ENCODE assay signal across 17 cellular contexts in genomic region chr2:86577817-86578456, GRCh38.
"Had no signal": no experiment of that assay in that cellular context is flagged by ENCODE, and none has a peak within 500 bp of the region (broad histone marks: within the 10 kb centered on the region; RNA-seq: fewer than 3 reads in every experiment).

No MANE protein-coding gene starts in this region.

- DNase-seq: effector memory CD4-positive, alpha-beta T cell; heart right ventricle; hypothalamus; kidney glomerular epithelial cell; mesendoderm; naive thymus-derived CD4-positive, alpha-beta T cell; nephron progenitor cell; sigmoid colon; stimulated activated CD4-positive, alpha-beta T cell treated with anti-CD3 and anti-CD28 coated beads, Interleukin-2, amount 100 ng/mL, for 24 hours; stimulated activated CD4-positive, alpha-beta T cell treated with anti-CD3 and anti-CD28 coated beads, Interleukin-4, amount 100 ng/mL, for 4 hours; stimulated activated naive CD4-positive, alpha-beta T cell; stomach; substantia nigra; trophoblast cell had no signal

- H3K27ac ChIP-seq: heart right ventricle, right atrium auricular region, sigmoid colon, skin epidermis, stomach had no signal

- H3K4me3 ChIP-seq: heart right ventricle, right atrium auricular region, sigmoid colon, skin epidermis, stomach had no signal

- H3K9me3 ChIP-seq: sigmoid colon, stomach had no signal

- H3K27me3 ChIP-seq: heart right ventricle, right atrium auricular region, sigmoid colon, stomach had no signal

- H3K4me1 Mint-ChIP-seq: nephron progenitor cell had no signal

- ATAC-seq: esophagus mucosa; heart right ventricle; naive thymus-derived CD4-positive, alpha-beta T cell had no signal

- H3K36me3 ChIP-seq: heart right ventricle, right atrium auricular region, sigmoid colon, stomach had no signal

- H3K4me3 Mint-ChIP-seq: naive thymus-derived CD4-positive, alpha-beta T cell; nephron progenitor cell had no signal

- H3K27ac Mint-ChIP-seq: naive thymus-derived CD4-positive, alpha-beta T cell; nephron progenitor cell had no signal

- H3K4me1 ChIP-seq: heart right ventricle, right atrium auricular region, sigmoid colon, stomach had no signal
